In genomic region chr18:36608107-36608506, GRCh38 we compare ENCODE assay signal across 24 cellular contexts.
DNase-seq lines count a peak whose midpoint lies in the region; ATAC-seq and TF ChIP-seq lines count a peak whose summit lies in the region.
"Had no signal": no experiment of that assay in that cellular context is flagged by ENCODE, and none has a peak within 500 bp of the region (broad histone marks: within the 10 kb centered on the region; RNA-seq: fewer than 3 reads in every experiment).

No MANE protein-coding gene starts in this region.

- DNase-seq in Calu3 = peak; percentile 63
- DNase-seq in M059J (ENCODE audit: low read depth) = peak; percentile 8
- peak; percentile 26 for DNase-seq in fibroblast of pulmonary artery (ENCODE audit: low read depth)
- peak; percentile 83 for DNase-seq in mucosa of gallbladder (ENCODE audit: low spot score)
- DNase-seq in stimulated activated CD4-positive, alpha-beta T cell treated with anti-CD3 and anti-CD28 coated beads, Interleukin-4, amount 100 ng/mL, for 1 hour = no peak
- no peak for DNase-seq in transverse colon
- no peak for DNase-seq in T-helper 17 cell
- DNase-seq: DMS53, GM23248, H7, HFFc6, IMR-90, NCI-H1092, NCI-H1417 treated with DMSO at 0.1 percent for 48 hours, NCI-H1694 treated with DMSO at 0.1 percent for 48 hours, NCI-H2081, NCI-H2171 treated with DMSO at 0.1 percent for 48 hours, NCI-H524, NCI-H774, PC-3, RPMI8226, SHP77 had no signal

- H3K4me3 Mint-ChIP-seq in Calu3 (ENCODE audit: low read depth, unreplicated experiment) (no peak overlapping the region), T-helper 17 cell (no peak overlapping the region)
- H3K4me3 Mint-ChIP-seq: HFFc6 had no signal

- H3K4me1 Mint-ChIP-seq in Calu3 (ENCODE audit: low read depth, unreplicated experiment) (peaks cover 29% of the 10 kb centered on the region), T-helper 17 cell (no peaks in the 10 kb centered on the region)

- no TSS peak for BruUV-seq in Calu3 (replicated peaks; lab: Mats Ljungman, UMichigan)

- no peaks in the 10 kb centered on the region for H3K36me3 ChIP-seq in transverse colon

- ATAC-seq in T-helper 17 cell = no peak
- no peak for ATAC-seq in GM18868 (IDR thresholded peaks at IDR 0.05; ENCODE audit: unreplicated experiment)
- ATAC-seq: PC-3 had no signal

- no peaks in the 10 kb centered on the region for H3K4me1 ChIP-seq in transverse colon

- no peaks in the 10 kb centered on the region for H3K27me3 ChIP-seq in transverse colon

- CTCF ChIA-PET in Calu3 (lab: Charles Lee) = no interaction called here

- H3K36me3 Mint-ChIP-seq in Calu3 (ENCODE audit: insufficient read depth, unreplicated experiment) = no peaks in the 10 kb centered on the region
- no peaks in the 10 kb centered on the region for H3K36me3 Mint-ChIP-seq in T-helper 17 cell (ENCODE audit: low read depth)

- no peak overlapping the region for H3K27ac ChIP-seq in transverse colon
- H3K27ac ChIP-seq: GM23248, KMS-11 had no signal

- H3K27me3 Mint-ChIP-seq in Calu3 (ENCODE audit: unreplicated experiment) (no peaks in the 10 kb centered on the region), T-helper 17 cell (peaks cover 5% of the 10 kb centered on the region)

- H3K9me3 ChIP-seq in transverse colon (no peaks in the 10 kb centered on the region), T-helper 17 cell (ENCODE audit: control insufficient read depth, low read length, poor library complexity, severe bottlenecking) (no peaks in the 10 kb centered on the region)

- no peak for TF ChIP-seq POLR2A in transverse colon (IDR thresholded peaks at IDR 0.05)

- TF ChIP-seq CTCF in Calu3 (IDR thresholded peaks at IDR 0.05; ENCODE audit: unreplicated experiment) = no peak
- TF ChIP-seq CTCF in fibroblast of pulmonary artery (IDR thresholded peaks at IDR 0.05; ENCODE audit: low read length, missing control alignments) = no peak
- TF ChIP-seq CTCF in transverse colon (IDR thresholded peaks at IDR 0.05) = no peak

- 55 to 68% methylated on average over 2 to 3 of the region's 3 CpGs for WGBS in transverse colon (ENCODE audit: low coverage in 1 of 2), 2 donors

- H3K4me3 ChIP-seq in fibroblast of pulmonary artery (replicated peaks; ENCODE audit: low read depth, low read length) (no peak overlapping the region), transverse colon (no peak overlapping the region)
- H3K4me3 ChIP-seq: GM23248 had no signal

- H3K27ac Mint-ChIP-seq in Calu3 (ENCODE audit: unreplicated experiment) (no peak overlapping the region), T-helper 17 cell (no peak overlapping the region)
- H3K27ac Mint-ChIP-seq: HFFc6 had no signal

- TF ChIP-seq EP300 in transverse colon (IDR thresholded peaks at IDR 0.05; ENCODE audit: low read depth) = no peak

- no peaks in the 10 kb centered on the region for H3K9me3 Mint-ChIP-seq in Calu3 (ENCODE audit: low read depth, unreplicated experiment)
- H3K9me3 Mint-ChIP-seq: HFFc6 had no signal

- in situ Hi-C loops in transverse colon (cut with MboI; ENCODE audit: low pct_ligation_motif_present in 1 of 4, low pct_unique_long_range_greater_than_20kb in 1 of 4, low sequenced_read_pairs in 3 of 4) = no loop called here

- intact Hi-C loops in Calu3 (cut with micrococcal nuclease; ENCODE audit: unreplicated experiment) (no loop called here), transverse colon (cut with DNase I; ENCODE audit: low total_unique reads) (no loop called here)

Comparison
In these comparisons a context has a peak if more than half of its experiments do, and no peak if none do; other contexts are left out.
1. DNase-seq: peak in Calu3 (single experiment), M059J (single experiment), fibroblast of pulmonary artery (single experiment) and mucosa of gallbladder (single experiment); none in stimulated activated CD4-positive, alpha-beta T cell treated with anti-CD3 and anti-CD28 coated beads, Interleukin-4, amount 100 ng/mL, for 1 hour (single experiment), transverse colon (single experiment) and T-helper 17 cell (0 of 3).